In genomic region chr9:126956929-126957686, GRCh38 we compare ENCODE assay signal across 9 cellular contexts. TPM values are rescaled to one million over a fixed set of nuclear protein-coding genes. Genes with fewer than 3 reads are reported as not detected.
A peak's percentile ranks its signal among the peaks of the same experiment; 100 is the strongest.
DNase-seq lines count a peak whose midpoint lies in the region; ATAC-seq and TF ChIP-seq lines count a peak whose summit lies in the region.
"Had no signal": no experiment of that assay in that cellular context is flagged by ENCODE, and none has a peak within 500 bp of the region (broad histone marks: within the 10 kb centered on the region; RNA-seq: fewer than 3 reads in every experiment).

No MANE protein-coding gene starts in this region.

- no peaks in the 10 kb centered on the region for H3K27me3 ChIP-seq in fibroblast of lung (ENCODE audit: control insufficient read depth, insufficient read depth, low read length)
- H3K27me3 ChIP-seq: adrenal gland had no signal

- no peaks in the 10 kb centered on the region for H3K79me2 ChIP-seq in fibroblast of lung (ENCODE audit: control insufficient read depth, insufficient read depth, low read length)

- H3K4me1 Mint-ChIP-seq in progenitor cell of endocrine pancreas (ENCODE audit: low read depth): peaks cover 10% of the 10 kb centered on the region

- peak; percentile 65 for DNase-seq in G401 (ENCODE audit: low spot score)
- peak; percentile 22 for DNase-seq in OCI-M1 (lab: John Stamatoyannopoulos, UW)
- DNase-seq in fibroblast of lung (ENCODE audit: low read depth in 2 of 2): peak; percentile 46 to 67
- DNase-seq in progenitor cell of endocrine pancreas (ENCODE audit: low spot score, unreplicated experiment): no peak
- no peak for DNase-seq in NOMO-1 treated with dmso at 0.1 percent for 144 hours (lab: John Stamatoyannopoulos, UW; ENCODE audit: unreplicated experiment)
- no peak for DNase-seq in COLO829 (ENCODE audit: low spot score)
- DNase-seq in stimulated activated naive CD4-positive, alpha-beta T cell (lab: John Stamatoyannopoulos, UW): no peak
- DNase-seq: adrenal gland had no signal

- H3K9me3 Mint-ChIP-seq in progenitor cell of endocrine pancreas (ENCODE audit: low read depth): no peaks in the 10 kb centered on the region

- no peaks in the 10 kb centered on the region for H4K20me1 ChIP-seq in fibroblast of lung (ENCODE audit: control insufficient read depth, extremely low read depth, insufficient read depth, low read length)

- no peak for TF ChIP-seq CTCF in fibroblast of lung (conservative IDR thresholded peaks at IDR 0.05 in 1 of 2, IDR thresholded peaks at IDR 0.05 in 1 of 2; ENCODE audit: low read depth in 1 of 2, low read length in 2 of 2)
- no peak for TF ChIP-seq CTCF in progenitor cell of endocrine pancreas (IDR thresholded peaks at IDR 0.05; ENCODE audit: unreplicated experiment)

- H3K4me3 Mint-ChIP-seq in progenitor cell of endocrine pancreas (ENCODE audit: low read depth): no peak overlapping the region

- H3K4me2 ChIP-seq in fibroblast of lung (ENCODE audit: extremely low read depth, insufficient read depth, low read length): no peak overlapping the region

- peaks cover 9% of the 10 kb centered on the region for H3K4me1 ChIP-seq in fibroblast of lung (ENCODE audit: control insufficient read depth, extremely low read depth, insufficient read depth, low read length)

- no peak for ATAC-seq in HG03571 (IDR thresholded peaks at IDR 0.05; ENCODE audit: unreplicated experiment)

- H3K36me3 ChIP-seq in fibroblast of lung (ENCODE audit: control insufficient read depth, insufficient read depth, low read length): no peaks in the 10 kb centered on the region
- H3K36me3 ChIP-seq: adrenal gland had no signal

- H2AFZ ChIP-seq in fibroblast of lung (ENCODE audit: low read length): no peak overlapping the region

- H3K9me3 ChIP-seq in fibroblast of lung (ENCODE audit: control insufficient read depth, insufficient read depth, low read depth, low read length): no peaks in the 10 kb centered on the region
- H3K9me3 ChIP-seq: adrenal gland had no signal

- H3K36me3 Mint-ChIP-seq in progenitor cell of endocrine pancreas (ENCODE audit: insufficient read depth): no peaks in the 10 kb centered on the region

- H3K27me3 Mint-ChIP-seq in progenitor cell of endocrine pancreas: no peaks in the 10 kb centered on the region

- H3K9ac ChIP-seq in fibroblast of lung (ENCODE audit: insufficient read depth, low read length): no peak overlapping the region

- H3K4me3 ChIP-seq in fibroblast of lung (replicated peaks in 1 of 4; ENCODE audit: control extremely low read depth in 1 of 4, insufficient read depth in 1 of 4, low read depth in 3 of 4, low read length in 4 of 4): no peak overlapping the region
- H3K4me3 ChIP-seq: adrenal gland had no signal

- H3K27ac Mint-ChIP-seq in progenitor cell of endocrine pancreas: peak overlapping the region; percentile 8

- in situ Hi-C loops in G401 (cut with HindIII; ENCODE audit: low sequenced_read_pairs): no loop called here

- peak overlapping the region; percentile 26 for H3K27ac ChIP-seq in fibroblast of lung (ENCODE audit: insufficient read depth, low read length)
- H3K27ac ChIP-seq: adrenal gland had no signal

RNA-seq across cellular contexts. Expression of gene RALGPS1, which starts 42.5 kb away (rescaled TPM):
- 0.49 and 3.7 TPM in 2 replicates for total RNA-seq in G401 (2014; rRNA removed; shearing (Covaris generic))
- total RNA-seq in fibroblast of lung: 5.1 and 5.9 TPM in 2 replicates
- 1.5 and 2.0 TPM in 2 replicates for polyA plus RNA-seq in fibroblast of lung
- 1.5 and 1.8 TPM in 2 replicates for polyA plus RNA-seq in fibroblast of lung (2012)
- polyA minus RNA-seq in fibroblast of lung (ENCODE audit: low replicate concordance): 3.0 and 3.6 TPM in 2 replicates
- 39.2 and 43.8 TPM in 2 replicates for total RNA-seq in progenitor cell of endocrine pancreas

Comparison
In these comparisons a context has a peak if more than half of its experiments do, and no peak if none do; other contexts are left out.
1. DNase-seq: peak in G401 (single experiment), OCI-M1 (single experiment) and fibroblast of lung (2 of 2); none in progenitor cell of endocrine pancreas (single experiment), NOMO-1 treated with dmso at 0.1 percent for 144 hours (single experiment), COLO829 (single experiment) and stimulated activated naive CD4-positive, alpha-beta T cell (0 of 6).